ENCODE assay signal across 2 cellular contexts in genomic region chr13:45742985-45743384, GRCh38.
A peak's percentile ranks its signal among the peaks of the same experiment; 100 is the strongest.
TF ChIP-seq lines count a peak whose summit lies in the region.

No MANE protein-coding gene starts in this region.

TF ChIP-seq in HepG2, 621 proteins besides CTCF, POLR2A, EP300 and RAD21:
- TF ChIP-seq, protein P1, sequence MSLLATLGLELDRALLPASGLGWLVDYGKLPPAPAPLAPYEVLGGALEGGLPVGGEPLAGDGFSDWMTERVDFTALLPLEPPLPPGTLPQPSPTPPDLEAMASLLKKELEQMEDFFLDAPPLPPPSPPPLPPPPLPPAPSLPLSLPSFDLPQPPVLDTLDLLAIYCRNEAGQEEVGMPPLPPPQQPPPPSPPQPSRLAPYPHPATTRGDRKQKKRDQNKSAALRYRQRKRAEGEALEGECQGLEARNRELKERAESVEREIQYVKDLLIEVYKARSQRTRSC (CRISPR knock-in tag; IDR thresholded peaks at IDR 0.05; ENCODE audit: low read depth) = no peak
- TF ChIP-seq, protein P2, sequence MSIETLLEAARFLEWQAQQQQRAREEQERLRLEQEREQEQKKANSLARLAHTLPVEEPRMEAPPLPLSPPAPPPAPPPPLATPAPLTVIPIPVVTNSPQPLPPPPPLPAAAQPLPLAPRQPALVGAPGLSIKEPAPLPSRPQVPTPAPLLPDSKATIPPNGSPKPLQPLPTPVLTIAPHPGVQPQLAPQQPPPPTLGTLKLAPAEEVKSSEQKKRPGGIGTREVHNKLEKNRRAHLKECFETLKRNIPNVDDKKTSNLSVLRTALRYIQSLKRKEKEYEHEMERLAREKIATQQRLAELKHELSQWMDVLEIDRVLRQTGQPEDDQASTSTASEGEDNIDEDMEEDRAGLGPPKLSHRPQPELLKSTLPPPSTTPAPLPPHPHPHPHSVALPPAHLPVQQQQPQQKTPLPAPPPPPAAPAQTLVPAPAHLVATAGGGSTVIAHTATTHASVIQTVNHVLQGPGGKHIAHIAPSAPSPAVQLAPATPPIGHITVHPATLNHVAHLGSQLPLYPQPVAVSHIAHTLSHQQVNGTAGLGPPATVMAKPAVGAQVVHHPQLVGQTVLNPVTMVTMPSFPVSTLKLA (IDR thresholded peaks at IDR 0.05) = peak; percentile 93

TF ChIP-seq in H1, 55 proteins besides CTCF, POLR2A, EP300 and RAD21:
- TF ChIP-seq, protein P3, sequence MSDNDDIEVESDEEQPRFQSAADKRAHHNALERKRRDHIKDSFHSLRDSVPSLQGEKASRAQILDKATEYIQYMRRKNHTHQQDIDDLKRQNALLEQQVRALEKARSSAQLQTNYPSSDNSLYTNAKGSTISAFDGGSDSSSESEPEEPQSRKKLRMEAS (IDR thresholded peaks at IDR 0.05) = peak; percentile 61
- TF ChIP-seq TAF1 (IDR thresholded peaks at IDR 0.05; ENCODE audit: low read depth, low read length) = no peak
